1 cellular context compared by ENCODE assay signal in genomic region chr4:139020384-139020783, GRCh38.
TF ChIP-seq lines count a peak whose summit lies in the region.

No MANE protein-coding gene starts in this region.

TF ChIP-seq in HepG2, 621 proteins besides CTCF, POLR2A, EP300 and RAD21:
- no peak for TF ChIP-seq MTA1 (CRISPR knock-in tag; IDR thresholded peaks at IDR 0.05; ENCODE audit: borderline replicate concordance)
- no peak for TF ChIP-seq E2F1 (CRISPR knock-in tag; IDR thresholded peaks at IDR 0.05)
- TF ChIP-seq PAXIP1 (CRISPR knock-in tag; conservative IDR thresholded peaks at IDR 0.05), result no peak
- no peak for TF ChIP-seq ZNF138 (CRISPR knock-in tag; IDR thresholded peaks at IDR 0.05; ENCODE audit: low read depth)
- TF ChIP-seq CEBPZ (IDR thresholded peaks at IDR 0.05; ENCODE audit: low read length), result no peak
- no peak for TF ChIP-seq ZNF292 (CRISPR knock-in tag; IDR thresholded peaks at IDR 0.05; ENCODE audit: borderline replicate concordance, low read depth)
- no peak for TF ChIP-seq ZNF704 (CRISPR knock-in tag; IDR thresholded peaks at IDR 0.05; ENCODE audit: borderline replicate concordance)
- no peak for TF ChIP-seq AKAP8 (CRISPR knock-in tag; IDR thresholded peaks at IDR 0.05)
- TF ChIP-seq HOXA9 (CRISPR knock-in tag; IDR thresholded peaks at IDR 0.05; ENCODE audit: borderline replicate concordance), result no peak
